Comparison of ENCODE assay signal across 1 cellular context in the genomic region with DNA sequence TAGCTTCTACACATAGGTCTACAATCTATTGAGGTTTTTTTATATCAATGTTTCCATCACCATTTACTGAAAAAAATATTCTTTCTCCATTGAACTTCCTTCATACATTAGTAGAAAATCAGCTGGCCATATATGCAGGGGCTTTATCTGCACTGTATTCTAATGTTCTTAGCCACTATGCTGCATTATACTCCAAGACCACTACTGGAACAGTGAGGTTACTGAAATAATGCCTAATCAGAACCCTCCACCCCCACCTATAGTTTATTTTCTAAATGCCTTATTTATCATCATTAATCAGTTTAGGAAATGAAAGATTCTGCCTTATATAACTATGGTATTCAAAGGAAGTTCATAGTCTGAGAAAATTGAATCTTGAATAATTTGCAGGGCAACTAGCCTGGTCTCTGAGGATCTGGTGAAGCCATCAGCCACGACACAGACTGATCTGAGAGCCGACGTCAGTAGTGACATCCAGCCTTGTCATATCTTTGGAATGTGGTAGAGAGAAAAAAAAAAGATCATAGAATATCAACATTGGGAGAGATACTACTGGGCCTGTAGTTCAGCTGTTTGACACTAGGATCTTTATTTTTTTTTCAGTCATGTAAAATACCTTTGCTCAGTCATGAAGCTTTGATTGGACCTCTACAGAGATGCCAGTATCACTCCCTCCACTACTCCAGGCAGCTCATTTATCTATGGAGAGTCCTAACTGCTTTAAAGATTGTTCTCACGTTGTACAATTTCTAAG.
TF ChIP-seq lines count a peak whose summit lies in the region.

No MANE protein-coding gene starts in this region.

TF ChIP-seq in GM23338, 12 proteins besides CTCF, POLR2A, EP300 and RAD21 (continued from another document):
- TF ChIP-seq, protein P1, sequence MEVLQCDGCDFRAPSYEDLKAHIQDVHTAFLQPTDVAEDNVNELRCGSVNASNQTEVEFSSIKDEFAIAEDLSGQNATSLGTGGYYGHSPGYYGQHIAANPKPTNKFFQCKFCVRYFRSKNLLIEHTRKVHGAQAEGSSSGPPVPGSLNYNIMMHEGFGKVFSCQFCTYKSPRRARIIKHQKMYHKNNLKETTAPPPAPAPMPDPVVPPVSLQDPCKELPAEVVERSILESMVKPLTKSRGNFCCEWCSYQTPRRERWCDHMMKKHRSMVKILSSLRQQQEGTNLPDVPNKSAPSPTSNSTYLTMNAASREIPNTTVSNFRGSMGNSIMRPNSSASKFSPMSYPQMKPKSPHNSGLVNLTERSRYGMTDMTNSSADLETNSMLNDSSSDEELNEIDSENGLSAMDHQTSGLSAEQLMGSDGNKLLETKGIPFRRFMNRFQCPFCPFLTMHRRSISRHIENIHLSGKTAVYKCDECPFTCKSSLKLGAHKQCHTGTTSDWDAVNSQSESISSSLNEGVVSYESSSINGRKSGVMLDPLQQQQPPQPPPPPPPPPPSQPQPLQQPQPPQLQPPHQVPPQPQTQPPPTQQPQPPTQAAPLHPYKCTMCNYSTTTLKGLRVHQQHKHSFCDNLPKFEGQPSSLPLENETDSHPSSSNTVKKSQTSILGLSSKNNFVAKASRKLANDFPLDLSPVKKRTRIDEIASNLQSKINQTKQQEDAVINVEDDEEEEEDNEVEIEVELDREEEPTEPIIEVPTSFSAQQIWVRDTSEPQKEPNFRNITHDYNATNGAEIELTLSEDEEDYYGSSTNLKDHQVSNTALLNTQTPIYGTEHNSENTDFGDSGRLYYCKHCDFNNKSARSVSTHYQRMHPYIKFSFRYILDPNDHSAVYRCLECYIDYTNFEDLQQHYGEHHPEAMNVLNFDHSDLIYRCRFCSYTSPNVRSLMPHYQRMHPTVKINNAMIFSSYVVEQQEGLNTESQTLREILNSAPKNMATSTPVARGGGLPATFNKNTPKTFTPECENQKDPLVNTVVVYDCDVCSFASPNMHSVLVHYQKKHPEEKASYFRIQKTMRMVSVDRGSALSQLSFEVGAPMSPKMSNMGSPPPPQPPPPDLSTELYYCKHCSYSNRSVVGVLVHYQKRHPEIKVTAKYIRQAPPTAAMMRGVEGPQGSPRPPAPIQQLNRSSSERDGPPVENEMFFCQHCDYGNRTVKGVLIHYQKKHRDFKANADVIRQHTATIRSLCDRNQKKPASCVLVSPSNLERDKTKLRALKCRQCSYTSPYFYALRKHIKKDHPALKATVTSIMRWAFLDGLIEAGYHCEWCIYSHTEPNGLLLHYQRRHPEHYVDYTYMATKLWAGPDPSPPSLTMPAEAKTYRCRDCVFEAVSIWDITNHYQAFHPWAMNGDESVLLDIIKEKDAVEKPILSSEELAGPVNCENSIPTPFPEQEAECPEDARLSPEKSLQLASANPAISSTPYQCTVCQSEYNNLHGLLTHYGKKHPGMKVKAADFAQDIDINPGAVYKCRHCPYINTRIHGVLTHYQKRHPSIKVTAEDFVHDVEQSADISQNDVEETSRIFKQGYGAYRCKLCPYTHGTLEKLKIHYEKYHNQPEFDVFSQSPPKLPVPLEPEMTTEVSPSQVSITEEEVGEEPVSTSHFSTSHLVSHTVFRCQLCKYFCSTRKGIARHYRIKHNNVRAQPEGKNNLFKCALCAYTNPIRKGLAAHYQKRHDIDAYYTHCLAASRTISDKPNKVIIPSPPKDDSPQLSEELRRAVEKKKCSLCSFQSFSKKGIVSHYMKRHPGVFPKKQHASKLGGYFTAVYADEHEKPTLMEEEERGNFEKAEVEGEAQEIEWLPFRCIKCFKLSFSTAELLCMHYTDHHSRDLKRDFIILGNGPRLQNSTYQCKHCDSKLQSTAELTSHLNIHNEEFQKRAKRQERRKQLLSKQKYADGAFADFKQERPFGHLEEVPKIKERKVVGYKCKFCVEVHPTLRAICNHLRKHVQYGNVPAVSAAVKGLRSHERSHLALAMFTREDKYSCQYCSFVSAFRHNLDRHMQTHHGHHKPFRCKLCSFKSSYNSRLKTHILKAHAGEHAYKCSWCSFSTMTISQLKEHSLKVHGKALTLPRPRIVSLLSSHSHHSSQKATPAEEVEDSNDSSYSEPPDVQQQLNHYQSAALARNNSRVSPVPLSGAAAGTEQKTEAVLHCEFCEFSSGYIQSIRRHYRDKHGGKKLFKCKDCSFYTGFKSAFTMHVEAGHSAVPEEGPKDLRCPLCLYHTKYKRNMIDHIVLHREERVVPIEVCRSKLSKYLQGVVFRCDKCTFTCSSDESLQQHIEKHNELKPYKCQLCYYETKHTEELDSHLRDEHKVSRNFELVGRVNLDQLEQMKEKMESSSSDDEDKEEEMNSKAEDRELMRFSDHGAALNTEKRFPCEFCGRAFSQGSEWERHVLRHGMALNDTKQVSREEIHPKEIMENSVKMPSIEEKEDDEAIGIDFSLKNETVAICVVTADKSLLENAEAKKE (CRISPR knock-in tag; IDR thresholded peaks at IDR 0.05) = no peak
- no peak for TF ChIP-seq STAT1 (IDR thresholded peaks at IDR 0.05; ENCODE audit: unreplicated experiment)
- no peak for TF ChIP-seq JUNB (IDR thresholded peaks at IDR 0.05; ENCODE audit: unreplicated experiment)
- TF ChIP-seq, protein P2, sequence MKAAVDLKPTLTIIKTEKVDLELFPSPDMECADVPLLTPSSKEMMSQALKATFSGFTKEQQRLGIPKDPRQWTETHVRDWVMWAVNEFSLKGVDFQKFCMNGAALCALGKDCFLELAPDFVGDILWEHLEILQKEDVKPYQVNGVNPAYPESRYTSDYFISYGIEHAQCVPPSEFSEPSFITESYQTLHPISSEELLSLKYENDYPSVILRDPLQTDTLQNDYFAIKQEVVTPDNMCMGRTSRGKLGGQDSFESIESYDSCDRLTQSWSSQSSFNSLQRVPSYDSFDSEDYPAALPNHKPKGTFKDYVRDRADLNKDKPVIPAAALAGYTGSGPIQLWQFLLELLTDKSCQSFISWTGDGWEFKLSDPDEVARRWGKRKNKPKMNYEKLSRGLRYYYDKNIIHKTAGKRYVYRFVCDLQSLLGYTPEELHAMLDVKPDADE (IDR thresholded peaks at IDR 0.05) = no peak
- TF ChIP-seq, protein P3, sequence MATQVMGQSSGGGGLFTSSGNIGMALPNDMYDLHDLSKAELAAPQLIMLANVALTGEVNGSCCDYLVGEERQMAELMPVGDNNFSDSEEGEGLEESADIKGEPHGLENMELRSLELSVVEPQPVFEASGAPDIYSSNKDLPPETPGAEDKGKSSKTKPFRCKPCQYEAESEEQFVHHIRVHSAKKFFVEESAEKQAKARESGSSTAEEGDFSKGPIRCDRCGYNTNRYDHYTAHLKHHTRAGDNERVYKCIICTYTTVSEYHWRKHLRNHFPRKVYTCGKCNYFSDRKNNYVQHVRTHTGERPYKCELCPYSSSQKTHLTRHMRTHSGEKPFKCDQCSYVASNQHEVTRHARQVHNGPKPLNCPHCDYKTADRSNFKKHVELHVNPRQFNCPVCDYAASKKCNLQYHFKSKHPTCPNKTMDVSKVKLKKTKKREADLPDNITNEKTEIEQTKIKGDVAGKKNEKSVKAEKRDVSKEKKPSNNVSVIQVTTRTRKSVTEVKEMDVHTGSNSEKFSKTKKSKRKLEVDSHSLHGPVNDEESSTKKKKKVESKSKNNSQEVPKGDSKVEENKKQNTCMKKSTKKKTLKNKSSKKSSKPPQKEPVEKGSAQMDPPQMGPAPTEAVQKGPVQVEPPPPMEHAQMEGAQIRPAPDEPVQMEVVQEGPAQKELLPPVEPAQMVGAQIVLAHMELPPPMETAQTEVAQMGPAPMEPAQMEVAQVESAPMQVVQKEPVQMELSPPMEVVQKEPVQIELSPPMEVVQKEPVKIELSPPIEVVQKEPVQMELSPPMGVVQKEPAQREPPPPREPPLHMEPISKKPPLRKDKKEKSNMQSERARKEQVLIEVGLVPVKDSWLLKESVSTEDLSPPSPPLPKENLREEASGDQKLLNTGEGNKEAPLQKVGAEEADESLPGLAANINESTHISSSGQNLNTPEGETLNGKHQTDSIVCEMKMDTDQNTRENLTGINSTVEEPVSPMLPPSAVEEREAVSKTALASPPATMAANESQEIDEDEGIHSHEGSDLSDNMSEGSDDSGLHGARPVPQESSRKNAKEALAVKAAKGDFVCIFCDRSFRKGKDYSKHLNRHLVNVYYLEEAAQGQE (IDR thresholded peaks at IDR 0.05; ENCODE audit: unreplicated experiment) = no peak
- no peak for TF ChIP-seq ZNF331 (CRISPR knock-in tag; IDR thresholded peaks at IDR 0.05; ENCODE audit: low read depth)
- no peak for TF ChIP-seq CREB1 (CRISPR knock-in tag; IDR thresholded peaks at IDR 0.05; ENCODE audit: low read depth)
- no peak for TF ChIP-seq EZH2 (IDR thresholded peaks at IDR 0.05; ENCODE audit: low read depth, unreplicated experiment)
